In genomic region chr11:12137938-12138731, GRCh38 we compare ENCODE assay signal across 8 cellular contexts. TPM values are rescaled to one million over a fixed set of nuclear protein-coding genes. Genes with fewer than 3 reads are reported as not detected.
DNase-seq lines count a peak whose midpoint lies in the region; ATAC-seq and TF ChIP-seq lines count a peak whose summit lies in the region.

No MANE protein-coding gene starts in this region.

- intact Hi-C loops in Panc1 (cut with micrococcal nuclease; ENCODE audit: unreplicated experiment) (no loop called here), ovary (cut with DNase I) (no loop called here)

- ATAC-seq in Panc1 (peak; percentile 40; the same call in 1 of the 2 replicates), esophagus mucosa (peak; percentile 53), HG03342 (IDR thresholded peaks at IDR 0.05; ENCODE audit: unreplicated experiment) (no peak), GM18873 (IDR thresholded peaks at IDR 0.05; ENCODE audit: low FRiP score, unreplicated experiment) (no peak)

- no peak for TF ChIP-seq POLR2A in ovary (IDR thresholded peaks at IDR 0.05)

- H3K27me3 ChIP-seq in Panc1 (ENCODE audit: control insufficient read depth, insufficient read depth, low read length) (no peaks in the 10 kb centered on the region), ovary (no peaks in the 10 kb centered on the region)

- POLR2A ChIA-PET in Panc1 (lab: Charles Lee), result no interaction called here

- WGBS in ovary, 3 donors, result 63 to 73% (median 63%) methylated on average over 13 of the region's 13 CpGs

- H3K9me3 ChIP-seq in Panc1 (ENCODE audit: control insufficient read depth, insufficient read depth, low read depth, low read length), result no peaks in the 10 kb centered on the region
- no peaks in the 10 kb centered on the region for H3K9me3 ChIP-seq in ovary

- H3K4me1 ChIP-seq in Panc1 (ENCODE audit: control insufficient read depth, insufficient read depth, low read length) (peaks cover 17% of the 10 kb centered on the region), ovary (ENCODE audit: insufficient read depth) (peaks cover 20% of the 10 kb centered on the region)

- H3K4me3 ChIP-seq in Panc1 (ENCODE audit: low read depth in 2 of 2, low read length in 2 of 2) (no peak overlapping the region), ovary (no peak overlapping the region)

- in situ Hi-C loops in Panc1 (cut with HindIII; ENCODE audit: low pct_unique_long_range_greater_than_20kb, low sequenced_read_pairs), result no loop called here

- TF ChIP-seq EP300 in ovary (IDR thresholded peaks at IDR 0.05), result no peak

- CTCF ChIA-PET in Panc1 (lab: Charles Lee), result no interaction called here

- TF ChIP-seq CTCF in Panc1 (IDR thresholded peaks at IDR 0.05), result no peak
- no peak for TF ChIP-seq CTCF in ovary (IDR thresholded peaks at IDR 0.05)

- DNase-seq in AG20443 (ENCODE audit: low spot score), result peak; percentile 39
- no peak for DNase-seq in Panc1 (ENCODE audit: low read depth, low spot score)
- no peak for DNase-seq in ovary
- DNase-seq in activated CD8-positive, alpha-beta memory T cell treated with anti-CD3 and anti-CD28 coated beads, Interleukin-2, amount 50 U/mL, for 4 hours, result no peak
- DNase-seq in NCI-H2227 treated with DMSO at 0.1 percent for 48 hours (lab: John Stamatoyannopoulos, UW), result no peak

- BruUV-seq in Panc1 (replicated peaks; lab: Mats Ljungman, UMichigan), result no TSS peak

- peak overlapping the region; percentile 41; the same call in 1 of the 2 replicates for H3K27ac ChIP-seq in Panc1 (ENCODE audit: low read length)
- peak overlapping the region; percentile 24 to 32 for H3K27ac ChIP-seq in ovary

- H3K36me3 ChIP-seq in Panc1 (ENCODE audit: control insufficient read depth, insufficient read depth, low read length) (no peaks in the 10 kb centered on the region), ovary (no peaks in the 10 kb centered on the region)

RNA-seq across cellular contexts. Expression of gene MICAL2, which starts 27.7 kb away (rescaled TPM):
- total RNA-seq in Panc1 (2021; ENCODE audit: unreplicated experiment) (199 TPM), esophagus mucosa (15.5 TPM), ovary (10 to 100 TPM; 11.0 to 68.5 (median 32.5) TPM)
- 183 TPM for polyA plus RNA-seq in Panc1 (2012; ENCODE audit: insufficient read length)
- 10 to 100 TPM; 10.7 to 73.6 TPM for polyA plus RNA-seq in ovary

Comparison
In these comparisons a context has a peak if more than half of its experiments do, and no peak if none do; other contexts are left out.
1. ATAC-seq: peak in Panc1 (single experiment) and esophagus mucosa (single experiment); none in HG03342 (single experiment) and GM18873 (single experiment).